Comparison of ENCODE assay signal across 32 cellular contexts in the genomic region with DNA sequence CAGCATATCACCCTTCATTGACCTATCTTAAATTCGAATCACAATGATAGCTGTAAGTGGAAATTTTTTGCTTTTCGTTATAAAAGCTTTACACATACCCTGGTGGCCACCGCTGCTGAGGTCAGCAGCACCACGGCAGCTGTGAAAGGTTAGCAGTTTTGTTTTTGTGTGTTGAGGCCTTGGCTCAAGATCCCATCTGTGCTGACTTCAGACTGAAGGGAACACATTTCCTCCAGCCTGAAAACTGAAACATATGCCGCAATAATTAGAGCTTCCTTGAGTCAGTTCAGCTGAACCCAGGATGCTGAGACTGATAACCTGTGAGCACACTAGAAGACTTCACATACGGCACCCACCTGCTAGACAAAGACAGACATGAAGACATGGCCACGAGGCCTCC.
DNase-seq lines count a peak whose midpoint lies in the region; ATAC-seq and TF ChIP-seq lines count a peak whose summit lies in the region.
"Had no signal": no experiment of that assay in that cellular context is flagged by ENCODE, and none has a peak within 500 bp of the region (broad histone marks: within the 10 kb centered on the region; RNA-seq: fewer than 3 reads in every experiment).

No MANE protein-coding gene starts in this region.

- no peak for ATAC-seq in effector memory CD8-positive, alpha-beta T cell (replicated peaks)
- ATAC-seq: activated CD4-positive, CD25-positive, alpha-beta regulatory T cell treated with anti-CD3 and anti-CD28 coated beads, Interleukin-2, amount 50 U/mL, for 24 hours; CD8-positive, alpha-beta T cell had no signal

- H3K4me1 Mint-ChIP-seq in effector memory CD8-positive, alpha-beta T cell (ENCODE audit: low read depth in 2 of 2) = peaks cover 4 to 5% of the 10 kb centered on the region in 2 donors
- H3K4me1 Mint-ChIP-seq: memory B cell had no signal

- POLR2A ChIA-PET in OCI-LY7 (lab: Charles Lee) = interaction anchor here (1.0 kb wide), 1 partner anchor 22 kb away, joined by 3 read pairs; no protein-coding TSS in a partner anchor

- in situ Hi-C loops in GM23248 (cut with MboI) = no loop called here

- H3K4me2 ChIP-seq in GM23248 (ENCODE audit: unreplicated experiment) (no peak overlapping the region), OCI-LY7 (ENCODE audit: low read length) (no peak overlapping the region)
- H3K4me2 ChIP-seq: SK-N-SH, smooth muscle cell had no signal

- peaks cover 4% of the 10 kb centered on the region; the same call in 1 of the 2 replicates for H3F3A ChIP-seq in GM23248 (ENCODE audit: insufficient read depth)

- H3K9me3 ChIP-seq in GM23248 (ENCODE audit: low read depth) (no peaks in the 10 kb centered on the region), OCI-LY7 (ENCODE audit: low read length) (no peaks in the 10 kb centered on the region)
- H3K9me3 ChIP-seq: adrenal gland, esophagus squamous epithelium, HAP-1, ovary, right atrium auricular region, SK-N-SH, testis, vagina had no signal

- H4K20me1 ChIP-seq in GM23248 (ENCODE audit: insufficient read depth) (no peaks in the 10 kb centered on the region), OCI-LY7 (ENCODE audit: insufficient read depth, low read length) (no peaks in the 10 kb centered on the region)

- H3K27ac Mint-ChIP-seq in effector memory CD8-positive, alpha-beta T cell = peak overlapping the region in 1 of 2 donors; percentile 12
- H3K27ac Mint-ChIP-seq: CD8-positive, alpha-beta T cell; immature natural killer cell; memory B cell; stimulated activated naive CD8-positive, alpha-beta T cell treated with anti-CD3 and anti-CD28 coated beads, Interleukin-15, Interleukin-2, amounts not matched to agents 100 ng/mL and 50 ng/mL, for 24 hours had no signal

- H3K9me2 ChIP-seq in GM23248 (ENCODE audit: insufficient read depth) (no peaks in the 10 kb centered on the region), OCI-LY7 (ENCODE audit: insufficient read depth, low read length) (no peaks in the 10 kb centered on the region)
- H3K9me2 ChIP-seq: SK-N-SH had no signal

- H3K4me3 Mint-ChIP-seq in effector memory CD8-positive, alpha-beta T cell = no peak overlapping the region
- H3K4me3 Mint-ChIP-seq: CD8-positive, alpha-beta T cell; immature natural killer cell; memory B cell; stimulated activated naive CD8-positive, alpha-beta T cell treated with anti-CD3 and anti-CD28 coated beads, Interleukin-15, Interleukin-2, amounts not matched to agents 100 ng/mL and 50 ng/mL, for 24 hours had no signal

- CTCF ChIA-PET in OCI-LY7 (lab: Charles Lee; ENCODE audit: unreplicated experiment) = interaction anchor here (0.6 kb wide), 1 partner anchor 430 kb away, joined by 3 read pairs; no protein-coding TSS in a partner anchor

- H3K79me2 ChIP-seq in GM23248 (ENCODE audit: insufficient read depth) (0 out of 2 replicates have a peak, but pooled peaks cover 11% of the 10 kb centered on the region), OCI-LY7 (ENCODE audit: insufficient read depth, low read depth, low read length) (no peaks in the 10 kb centered on the region)

- DNase-seq in AG08395 (ENCODE audit: low spot score) (peak; percentile 17), GM23248 (peak; percentile 36), foreskin fibroblast (peak; percentile 11 to 48), OCI-LY7 (ENCODE audit: low spot score) (no peak), retina (no peak), T-helper 9 cell (no peak)
- no peak for DNase-seq in effector memory CD8-positive, alpha-beta T cell
- DNase-seq: activated CD4-positive, alpha-beta T cell treated with anti-CD3 and anti-CD28 coated beads, Interleukin-2, amount 50 U/mL, for 48 hours; activated naive CD4-positive, alpha-beta T cell treated with Interleukin-2 at 50 U/mL for 16 hours; adrenal gland; CD8-positive, alpha-beta T cell; cerebellar nuclear complex; EL; esophagus squamous epithelium; immature natural killer cell; MM.1S; NCI-H1105 treated with DMSO at 0.1 percent for 48 hours; NCI-H1930; ovary; PC-3; SK-N-SH; stimulated activated CD4-positive, alpha-beta T cell treated with anti-CD3 and anti-CD28 coated beads, Interleukin-1b, Interleukin-23, amount 100 ng/mL, for 48 hours; testis had no signal

- H3K4me1 ChIP-seq in GM23248 (ENCODE audit: insufficient read depth) (no peaks in the 10 kb centered on the region), OCI-LY7 (ENCODE audit: insufficient read depth, low read length, poor library complexity, severe bottlenecking) (no peaks in the 10 kb centered on the region)
- H3K4me1 ChIP-seq: adrenal gland, esophagus squamous epithelium, HAP-1, right atrium auricular region, testis, vagina had no signal

- 25 to 30% methylated on average over 7 of the region's 7 CpGs for WGBS in GM23248 (ENCODE audit: low coverage in 1 of 2, low lambda C conversion rate in 2 of 2, missing lambda C conversion rate in 2 of 2), 2 experiments

- H3K27ac ChIP-seq in GM23248 (no peak overlapping the region), VCaP (peak overlapping the region; percentile 45), OCI-LY7 (ENCODE audit: low read depth, low read length, poor library complexity, severe bottlenecking) (no peak overlapping the region)
- H3K27ac ChIP-seq: adrenal gland, esophagus squamous epithelium, ovary, right atrium auricular region, testis, vagina had no signal

- TF ChIP-seq CTCF in VCaP (conservative IDR thresholded peaks at IDR 0.05) (no peak), foreskin fibroblast (IDR thresholded peaks at IDR 0.05; ENCODE audit: low read depth, low read length) (no peak), OCI-LY7 (conservative IDR thresholded peaks at IDR 0.05; ENCODE audit: low read length) (no peak)

- no peaks in the 10 kb centered on the region for H3K27me3 ChIP-seq in GM23248 (replicated peaks; ENCODE audit: insufficient read depth)
- H3K27me3 ChIP-seq: adrenal gland, dorsolateral prefrontal cortex, esophagus squamous epithelium, ovary, right atrium auricular region, testis, vagina had no signal

- no peaks in the 10 kb centered on the region for H3K36me3 Mint-ChIP-seq in effector memory CD8-positive, alpha-beta T cell (ENCODE audit: insufficient read depth)
- H3K36me3 Mint-ChIP-seq: immature natural killer cell had no signal

- H3K9me3 Mint-ChIP-seq in effector memory CD8-positive, alpha-beta T cell = no peaks in the 10 kb centered on the region
- H3K9me3 Mint-ChIP-seq: immature natural killer cell; memory B cell; stimulated activated naive CD8-positive, alpha-beta T cell treated with anti-CD3 and anti-CD28 coated beads, Interleukin-15, Interleukin-2, amounts not matched to agents 100 ng/mL and 50 ng/mL, for 24 hours had no signal

- H3K27me3 Mint-ChIP-seq in effector memory CD8-positive, alpha-beta T cell = no peaks in the 10 kb centered on the region
- H3K27me3 Mint-ChIP-seq: memory B cell; stimulated activated naive CD8-positive, alpha-beta T cell treated with anti-CD3 and anti-CD28 coated beads, Interleukin-15, Interleukin-2, amounts not matched to agents 100 ng/mL and 50 ng/mL, for 24 hours had no signal

- H3K36me3 ChIP-seq in GM23248 (ENCODE audit: low read depth) (no peaks in the 10 kb centered on the region), OCI-LY7 (ENCODE audit: insufficient read depth, low read length) (no peaks in the 10 kb centered on the region)
- H3K36me3 ChIP-seq: adrenal gland, esophagus squamous epithelium, HAP-1, ovary, right atrium auricular region, vagina had no signal

- H2AFZ ChIP-seq in GM23248 (no peak overlapping the region), OCI-LY7 (ENCODE audit: low read length) (no peak overlapping the region)

- no peak overlapping the region for H3K4me3 ChIP-seq in GM23248
- H3K4me3 ChIP-seq in foreskin fibroblast (ENCODE audit: low read depth in 1 of 2, low read length in 2 of 2) = no peak overlapping the region
- H3K4me3 ChIP-seq in OCI-LY7 (ENCODE audit: low read depth, low read length, poor library complexity, severe bottlenecking) = no peak overlapping the region
- H3K4me3 ChIP-seq: adrenal gland, dorsolateral prefrontal cortex, esophagus squamous epithelium, HAP-1, ovary, right atrium auricular region, smooth muscle cell, testis, vagina had no signal

- no TSS peak for BruUV-seq in OCI-LY7 (replicated peaks; lab: Mats Ljungman, UMichigan)

- intact Hi-C loops in OCI-LY7 (cut with micrococcal nuclease; ENCODE audit: unreplicated experiment) = no loop called here

- H3K9ac ChIP-seq in GM23248 = no peak overlapping the region
- H3K9ac ChIP-seq: SK-N-SH had no signal

Comparison
In these comparisons a context has a peak if more than half of its experiments do, and no peak if none do; other contexts are left out.
1. DNase-seq: peak in AG08395 (single experiment), GM23248 (single experiment) and foreskin fibroblast (2 of 2); none in OCI-LY7 (single experiment), retina (single experiment), effector memory CD8-positive, alpha-beta T cell (0 of 3) and T-helper 9 cell (single experiment).